Comparison of ENCODE assay signal across 19 cellular contexts in genomic region chr5:138064526-138064925, GRCh38. TPM values are rescaled to one million over a fixed set of nuclear protein-coding genes. Genes with fewer than 3 reads are reported as not detected.
DNase-seq lines count a peak whose midpoint lies in the region; ATAC-seq and TF ChIP-seq lines count a peak whose summit lies in the region.
"Had no signal": no experiment of that assay in that cellular context is flagged by ENCODE, and none has a peak within 500 bp of the region (broad histone marks: within the 10 kb centered on the region; RNA-seq: fewer than 3 reads in every experiment).

No MANE protein-coding gene starts in this region.

- H4K20me1 ChIP-seq in GM23338 (replicated peaks; ENCODE audit: insufficient read depth) = no peaks in the 10 kb centered on the region

- no peaks in the 10 kb centered on the region for H3K27me3 Mint-ChIP-seq in GM23338 (ENCODE audit: insufficient read depth, low read depth, poor library complexity)

- H3K4me1 ChIP-seq in GM23338 (ENCODE audit: insufficient read depth) = no peaks in the 10 kb centered on the region

- H2AFZ ChIP-seq in GM23338 = no peak overlapping the region

- H3K4me3 ChIP-seq in GM23338 (no peak overlapping the region), fibroblast of pulmonary artery (replicated peaks; ENCODE audit: low read depth, low read length) (no peak overlapping the region), skeletal muscle cell (ENCODE audit: low read depth, low read length) (no peak overlapping the region)

- H3K79me2 ChIP-seq in GM23338 (replicated peaks; ENCODE audit: insufficient read depth) = no peaks in the 10 kb centered on the region

- H3F3A ChIP-seq in GM23338 (replicated peaks; ENCODE audit: low read depth) = no peaks in the 10 kb centered on the region

- no peaks in the 10 kb centered on the region for H3K36me3 ChIP-seq in GM23338 (ENCODE audit: insufficient read depth)

- H3K4me1 Mint-ChIP-seq in GM23338 = peaks cover 6% of the 10 kb centered on the region

- no peak overlapping the region for H3K27ac ChIP-seq in GM23338 (ENCODE audit: low read depth)
- H3K27ac ChIP-seq: KMS-11 had no signal

- H3K4me2 ChIP-seq in GM23338 = no peak overlapping the region
- H3K4me2 ChIP-seq: KMS-11 had no signal

- H3K9me3 Mint-ChIP-seq in GM23338 = peaks cover 3% of the 10 kb centered on the region; the same call in 2 of the 3 replicates
- H3K9me3 Mint-ChIP-seq: HFFc6 had no signal

- no peaks in the 10 kb centered on the region; the same call in 2 of the 3 replicates for H3K36me3 Mint-ChIP-seq in GM23338 (ENCODE audit: low read depth)

- H3K27ac Mint-ChIP-seq in GM23338 = no peak overlapping the region
- H3K27ac Mint-ChIP-seq: HFFc6 had no signal

- no peaks in the 10 kb centered on the region for H3K27me3 ChIP-seq in GM23338 (ENCODE audit: insufficient read depth)

- H3K9me2 ChIP-seq in GM23338 (ENCODE audit: insufficient read depth) = no peaks in the 10 kb centered on the region

- H3K4me3 Mint-ChIP-seq in GM23338 = no peak overlapping the region
- H3K4me3 Mint-ChIP-seq: HFFc6 had no signal

- TF ChIP-seq CTCF in GM23338 (conservative IDR thresholded peaks at IDR 0.05; ENCODE audit: low read depth in 2 of 2) (no peak), fibroblast of pulmonary artery (IDR thresholded peaks at IDR 0.05; ENCODE audit: low read length, missing control alignments) (no peak)

- peak; percentile 34; the same call in 2 of the 3 replicates for ATAC-seq in GM23338
- ATAC-seq: Right ventricle myocardium inferior had no signal

- DNase-seq in GM23338 (ENCODE audit: low spot score) (no peak), amniotic epithelial cell (ENCODE audit: low read depth) (peak; percentile 13), fibroblast of pulmonary artery (ENCODE audit: low read depth) (peak; percentile 23), skeletal muscle cell (ENCODE audit: low read depth) (peak; percentile 2), SW480 (ENCODE audit: low spot score) (no peak), MV-4-11 (lab: John Stamatoyannopoulos, UW) (no peak)
- no peak for DNase-seq in activated CD4-positive, alpha-beta T cell treated with anti-CD3 and anti-CD28 coated beads for 48 hours
- DNase-seq in stimulated activated CD4-positive, alpha-beta T cell treated with anti-CD3 and anti-CD28 coated beads, Interleukin-4, amount 100 ng/mL, for 1 hour = no peak
- DNase-seq: COR-L47, HFFc6, MM.1S, NCI-H1105, NCI-H1694 treated with DMSO at 0.1 percent for 48 hours, NCI-H2107, NCI-H2227 treated with DMSO at 0.1 percent for 48 hours, NCI-H524 had no signal

TF ChIP-seq in GM23338, 12 proteins besides CTCF, POLR2A, EP300 and RAD21:
- TF ChIP-seq EZH2phosphoT487 (IDR thresholded peaks at IDR 0.05; ENCODE audit: unreplicated experiment) (no peak), ZNF331 (CRISPR knock-in tag; IDR thresholded peaks at IDR 0.05; ENCODE audit: low read depth) (no peak)

RNA-seq across cellular contexts. Expression of gene WNT8A, which starts 19.3 kb away (rescaled TPM):
- not detected in 2 replicates for total RNA-seq in GM23338 (2014; rRNA removed; shearing (Covaris generic))
- not detected in 2 replicates for polyA plus RNA-seq in GM23338 (2016; fragmentation: Nextera tagmentation; extraction: Ambion mirVana)
- total RNA-seq: H4, HFFc6, Right ventricle myocardium inferior had no signal

RNA-seq across cellular contexts. Expression of gene FAM13B, which starts 31.6 kb away (rescaled TPM):
- 24.6 and 30.2 TPM in 2 replicates for total RNA-seq in GM23338 (2014; rRNA removed; shearing (Covaris generic))
- polyA plus RNA-seq in GM23338 (2016; fragmentation: Nextera tagmentation; extraction: Ambion mirVana) = 9.6 and 12.9 TPM in 2 replicates

Comparison
In these comparisons a context has a peak if more than half of its experiments do, and no peak if none do; other contexts are left out.
1. DNase-seq: peak in amniotic epithelial cell (single experiment), fibroblast of pulmonary artery (single experiment) and skeletal muscle cell (single experiment); none in GM23338 (single experiment), activated CD4-positive, alpha-beta T cell treated with anti-CD3 and anti-CD28 coated beads for 48 hours (single experiment), SW480 (single experiment), stimulated activated CD4-positive, alpha-beta T cell treated with anti-CD3 and anti-CD28 coated beads, Interleukin-4, amount 100 ng/mL, for 1 hour (single experiment) and MV-4-11 (single experiment).